Comparison of ENCODE assay signal across 32 cellular contexts in genomic region chr16:66914541-66914940, GRCh38. TPM values are rescaled to one million over a fixed set of nuclear protein-coding genes. Genes with fewer than 3 reads are reported as not detected.
"Had no signal": no experiment of that assay in that cellular context is flagged by ENCODE, and none has a peak within 500 bp of the region (broad histone marks: within the 10 kb centered on the region; RNA-seq: fewer than 3 reads in every experiment).

No MANE protein-coding gene starts in this region.

- H3K27ac ChIP-seq: ascending aorta, breast epithelium, coronary artery, epithelial cell of prostate, esophagus squamous epithelium, gastroesophageal sphincter, heart right ventricle had no signal

- H3K9me3 ChIP-seq: ascending aorta, breast epithelium, esophagus squamous epithelium, gastroesophageal sphincter, heart right ventricle had no signal

- H3K4me1 ChIP-seq: breast epithelium had no signal

- H3K9me3 Mint-ChIP-seq: activated CD4-positive, alpha-beta memory T cell treated with anti-CD3 and anti-CD28 coated beads, Interleukin-2, amount 10 ng/mL, durations not matched to agents 7 days and 5 days; activated naive CD4-positive, alpha-beta T cell treated with anti-CD3 and anti-CD28 coated beads, Interleukin-2, amount 10 ng/mL, durations not matched to agents 7 days and 5 days; activated naive CD4-positive, alpha-beta T cell treated with anti-CD3 and anti-CD28 coated beads, Interleukin-2, amount 50 U/mL, for 72 hours; activated naive CD8-positive, alpha-beta T cell treated with anti-CD3 and anti-CD28 coated beads, Interleukin-2, amount 10 ng/mL, durations not matched to agents 7 days and 5 days; activated T-cell treated with anti-CD3 and anti-CD28 coated beads, Interleukin-2, amount 50 U/mL, for 24 hours; activated T-cell treated with anti-CD3 and anti-CD28 coated beads, Interleukin-2, amount 50 U/mL, for 72 hours; central memory CD8-positive, alpha-beta T cell had no signal

- H3K36me3 Mint-ChIP-seq: activated naive CD4-positive, alpha-beta T cell treated with anti-CD3 and anti-CD28 coated beads, Interleukin-2, amount 10 ng/mL, durations not matched to agents 7 days and 5 days; activated naive CD4-positive, alpha-beta T cell treated with anti-CD3 and anti-CD28 coated beads, Interleukin-2, amount 50 U/mL, for 72 hours; activated naive CD8-positive, alpha-beta T cell treated with anti-CD3 and anti-CD28 coated beads, Interleukin-2, amount 10 ng/mL, durations not matched to agents 7 days and 5 days; brain had no signal

- H3K27me3 Mint-ChIP-seq: central memory CD8-positive, alpha-beta T cell had no signal

- H3K4me3 Mint-ChIP-seq: activated CD4-positive, alpha-beta memory T cell treated with anti-CD3 and anti-CD28 coated beads, Interleukin-2, amount 10 ng/mL, durations not matched to agents 7 days and 5 days; activated CD4-positive, alpha-beta T cell treated with anti-CD3 and anti-CD28 coated beads for 36 hours; activated naive CD4-positive, alpha-beta T cell treated with anti-CD3 and anti-CD28 coated beads, Interleukin-2, amount 10 ng/mL, durations not matched to agents 7 days and 5 days; activated naive CD8-positive, alpha-beta T cell treated with anti-CD3 and anti-CD28 coated beads, Interleukin-2, amount 10 ng/mL, durations not matched to agents 7 days and 5 days; activated T-cell treated with anti-CD3 and anti-CD28 coated beads, Interleukin-2, amount 50 U/mL, for 24 hours; activated T-cell treated with anti-CD3 and anti-CD28 coated beads, Interleukin-2, amount 50 U/mL, for 72 hours; brain; central memory CD8-positive, alpha-beta T cell had no signal

- ATAC-seq: activated CD4-positive, alpha-beta T cell treated with anti-CD3 and anti-CD28 coated beads for 36 hours; activated naive CD4-positive, alpha-beta T cell treated with anti-CD3 and anti-CD28 coated beads, Interleukin-2, amount 50 U/mL, for 72 hours; activated T-cell treated with anti-CD3 and anti-CD28 coated beads, Interleukin-2, amount 50 U/mL, for 72 hours; gastroesophageal sphincter; heart right ventricle had no signal

- H3K4me1 Mint-ChIP-seq: activated CD4-positive, alpha-beta memory T cell treated with anti-CD3 and anti-CD28 coated beads, Interleukin-2, amount 10 ng/mL, durations not matched to agents 7 days and 5 days; activated CD4-positive, alpha-beta T cell treated with anti-CD3 and anti-CD28 coated beads for 36 hours; activated naive CD4-positive, alpha-beta T cell treated with anti-CD3 and anti-CD28 coated beads, Interleukin-2, amount 10 ng/mL, durations not matched to agents 7 days and 5 days; activated naive CD8-positive, alpha-beta T cell treated with anti-CD3 and anti-CD28 coated beads, Interleukin-2, amount 10 ng/mL, durations not matched to agents 7 days and 5 days; central memory CD8-positive, alpha-beta T cell had no signal

- H3K27me3 ChIP-seq: ascending aorta, esophagus squamous epithelium, gastroesophageal sphincter had no signal

- H3K36me3 ChIP-seq: ascending aorta, breast epithelium, esophagus squamous epithelium, gastroesophageal sphincter, heart right ventricle had no signal

- H3K4me3 ChIP-seq: ascending aorta, breast epithelium, coronary artery, esophagus squamous epithelium, gastroesophageal sphincter, heart right ventricle had no signal

- H3K27ac Mint-ChIP-seq: activated CD4-positive, alpha-beta memory T cell treated with anti-CD3 and anti-CD28 coated beads, Interleukin-2, amount 10 ng/mL, durations not matched to agents 7 days and 5 days; activated CD4-positive, alpha-beta T cell treated with anti-CD3 and anti-CD28 coated beads for 36 hours; activated naive CD4-positive, alpha-beta T cell treated with anti-CD3 and anti-CD28 coated beads, Interleukin-2, amount 10 ng/mL, durations not matched to agents 7 days and 5 days; activated naive CD8-positive, alpha-beta T cell treated with anti-CD3 and anti-CD28 coated beads, Interleukin-2, amount 10 ng/mL, durations not matched to agents 7 days and 5 days; activated T-cell treated with anti-CD3 and anti-CD28 coated beads, Interleukin-2, amount 50 U/mL, for 24 hours; activated T-cell treated with anti-CD3 and anti-CD28 coated beads, Interleukin-2, amount 50 U/mL, for 72 hours; brain had no signal

- DNase-seq: activated CD4-positive, alpha-beta memory T cell treated with anti-CD3 and anti-CD28 coated beads, Interleukin-2, amount 10 ng/mL, durations not matched to agents 7 days and 5 days; activated CD4-positive, alpha-beta T cell treated with anti-CD3 and anti-CD28 coated beads for 36 hours; activated CD4-positive, CD25-positive, alpha-beta regulatory T cell; activated CD4-positive, CD25-positive, alpha-beta regulatory T cell treated with anti-CD3 and anti-CD28 coated beads, Interleukin-2, amount 50 U/mL, for 72 hours; activated CD8-positive, alpha-beta memory T cell treated with anti-CD3 and anti-CD28 coated beads, Interleukin-2, amount 50 U/mL, for 48 hours; activated gamma-delta T cell; activated naive CD4-positive, alpha-beta T cell; activated naive CD4-positive, alpha-beta T cell treated with anti-CD3 and anti-CD28 coated beads, Interleukin-2, amount 10 ng/mL, durations not matched to agents 7 days and 5 days; activated naive CD8-positive, alpha-beta T cell treated with anti-CD3 and anti-CD28 coated beads, Interleukin-2, amount 10 ng/mL, durations not matched to agents 7 days and 5 days; activated T-cell treated with anti-CD3 and anti-CD28 coated beads for 4 hours; activated T-cell treated with anti-CD3 and anti-CD28 coated beads, Interleukin-2, amount 50 U/mL, for 24 hours; activated T-cell treated with anti-CD3 and anti-CD28 coated beads, Interleukin-2, amount 50 U/mL, for 72 hours; dermis blood vessel endothelial cell; effector CD8-positive, alpha-beta T cell; esophagus squamous epithelium; foreskin melanocyte; heart right ventricle; T-helper 2 cell had no signal

RNA-seq across cellular contexts. Expression of gene CDH16, which starts 4.1 kb away (rescaled TPM):
- total RNA-seq: activated CD4-positive, alpha-beta memory T cell treated with anti-CD3 and anti-CD28 coated beads, Interleukin-2, amount 10 ng/mL, durations not matched to agents 7 days and 5 days; activated CD4-positive, alpha-beta T cell treated with anti-CD3 and anti-CD28 coated beads for 36 hours; activated naive CD4-positive, alpha-beta T cell treated with anti-CD3 and anti-CD28 coated beads, Interleukin-2, amount 50 U/mL, for 72 hours; activated naive CD8-positive, alpha-beta T cell treated with anti-CD3 and anti-CD28 coated beads, Interleukin-2, amount 10 ng/mL, durations not matched to agents 7 days and 5 days; activated T-cell treated with anti-CD3 and anti-CD28 coated beads, Interleukin-2, amount 50 U/mL, for 72 hours; ascending aorta; breast epithelium; cerebellum; endothelial cell of umbilical vein; fibroblast of lung; fibroblast of villous mesenchyme; gastroesophageal sphincter; glomerular endothelial cell; T-helper 1 cell treated with Interleukin-12 subunit alpha and Interleukin-12 subunit beta and Interleukin-4 antibody, amounts not matched to agents 30 ng/mL and 1 ng/mL, for 36 hours had no signal
- polyA plus RNA-seq: endothelial cell of umbilical vein, fibroblast of lung had no signal
